Comparison of ENCODE assay signal across 10 cellular contexts in genomic region chr22:27867958-27868737, GRCh38. TPM values are rescaled to one million over a fixed set of nuclear protein-coding genes. Genes with fewer than 3 reads are reported as not detected.
DNase-seq lines count a peak whose midpoint lies in the region; ATAC-seq and TF ChIP-seq lines count a peak whose summit lies in the region.
"Had no signal": no experiment of that assay in that cellular context is flagged by ENCODE, and none has a peak within 500 bp of the region (broad histone marks: within the 10 kb centered on the region; RNA-seq: fewer than 3 reads in every experiment).

No MANE protein-coding gene starts in this region.

- no peaks in the 10 kb centered on the region for H3K27me3 Mint-ChIP-seq in activated T-cell treated with anti-CD3 and anti-CD28 coated beads, Interleukin-2, amount 50 U/mL, for 4 hours (ENCODE audit: low read depth)
- no peaks in the 10 kb centered on the region for H3K27me3 Mint-ChIP-seq in memory B cell
- no peaks in the 10 kb centered on the region for H3K27me3 Mint-ChIP-seq in T-cell
- H3K27me3 Mint-ChIP-seq: B cell had no signal

- no peak for TF ChIP-seq POLR2A in breast epithelium (IDR thresholded peaks at IDR 0.05)
- no peak for TF ChIP-seq POLR2A in thyroid gland (IDR thresholded peaks at IDR 0.05)
- TF ChIP-seq POLR2A in erythroblast (IDR thresholded peaks at IDR 0.05; ENCODE audit: low read length): no peak

- H3K4me3 ChIP-seq in breast epithelium: no peak overlapping the region
- no peak overlapping the region for H3K4me3 ChIP-seq in thyroid gland (replicated peaks in 1 of 3)

- H3K4me3 Mint-ChIP-seq in activated T-cell treated with anti-CD3 and anti-CD28 coated beads, Interleukin-2, amount 50 U/mL, for 4 hours: no peak overlapping the region
- H3K4me3 Mint-ChIP-seq in memory B cell: no peak overlapping the region
- no peak overlapping the region for H3K4me3 Mint-ChIP-seq in T-cell
- H3K4me3 Mint-ChIP-seq: B cell had no signal

- no peaks in the 10 kb centered on the region for H3K27me3 ChIP-seq in breast epithelium
- no peaks in the 10 kb centered on the region for H3K27me3 ChIP-seq in thyroid gland

- H3K9me3 ChIP-seq in breast epithelium (no peaks in the 10 kb centered on the region), thyroid gland (no peaks in the 10 kb centered on the region)

- H3K36me3 Mint-ChIP-seq in activated T-cell treated with anti-CD3 and anti-CD28 coated beads, Interleukin-2, amount 50 U/mL, for 4 hours (ENCODE audit: insufficient read depth): peaks cover 41% of the 10 kb centered on the region
- peaks cover 18% of the 10 kb centered on the region for H3K36me3 Mint-ChIP-seq in memory B cell
- peaks cover 53% of the 10 kb centered on the region for H3K36me3 Mint-ChIP-seq in T-cell

- CTCF ChIA-PET in T-cell (lab: Charles Lee): no interaction called here

- WGBS in thyroid gland, 2 donors: 70% methylated on average over 5 of the region's 5 CpGs

- intact Hi-C loops in breast epithelium (cut with DNase I; ENCODE audit: low total_unique reads): loop anchor here (5.0 kb wide), 1 partner anchor 1379 kb away; no protein-coding TSS in a partner anchor
- intact Hi-C loops in thyroid gland (cut with DNase I): no loop called here

- H3K9me3 Mint-ChIP-seq in activated T-cell treated with anti-CD3 and anti-CD28 coated beads, Interleukin-2, amount 50 U/mL, for 4 hours: no peaks in the 10 kb centered on the region
- H3K9me3 Mint-ChIP-seq in memory B cell (no peaks in the 10 kb centered on the region), T-cell (no peaks in the 10 kb centered on the region)

- peaks cover 0 to 11% of the 10 kb centered on the region in 2 donors for H3K4me1 ChIP-seq in breast epithelium
- peaks cover 24 to 44% of the 10 kb centered on the region in 2 donors for H3K4me1 ChIP-seq in thyroid gland

- no peaks in the 10 kb centered on the region for H3K36me3 ChIP-seq in breast epithelium
- peaks cover 0 to 2% of the 10 kb centered on the region in 2 donors for H3K36me3 ChIP-seq in thyroid gland

- TF ChIP-seq CTCF in breast epithelium (IDR thresholded peaks at IDR 0.05) (no peak), thyroid gland (IDR thresholded peaks at IDR 0.05) (no peak), GM10266 (IDR thresholded peaks at IDR 0.05; ENCODE audit: control insufficient read depth, insufficient read depth, low read depth, missing control alignments) (no peak)

- H3K27ac ChIP-seq in breast epithelium (peak overlapping the region; percentile 59 to 60), thyroid gland (peak overlapping the region; percentile 16 to 85 (median 79))

- peak overlapping the region; percentile 31 for H3K27ac Mint-ChIP-seq in memory B cell
- peak overlapping the region in 1 of 2 donors; percentile 43 for H3K27ac Mint-ChIP-seq in T-cell

- DNase-seq in activated T-cell treated with anti-CD3 and anti-CD28 coated beads, Interleukin-2, amount 50 U/mL, for 4 hours: no peak
- DNase-seq in activated T-cell treated with anti-CD3 and anti-CD28 coated beads, Interleukin-2, amount 50 U/mL, for 48 hours: no peak
- DNase-seq in breast epithelium (ENCODE audit: low spot score in 2 of 2) (no peak), memory B cell (ENCODE audit: low spot score in 2 of 2) (no peak), thyroid gland (no peak), erythroblast (lab: John Stamatoyannopoulos, UW) (no peak), T-cell (no peak), GM10266 (ENCODE audit: extremely low spot score) (no peak)
- DNase-seq: NCI-H510A treated with DMSO at 0.1 percent for 48 hours had no signal

- H3K4me1 Mint-ChIP-seq in activated T-cell treated with anti-CD3 and anti-CD28 coated beads, Interleukin-2, amount 50 U/mL, for 4 hours (ENCODE audit: low read depth): peaks cover 40% of the 10 kb centered on the region
- H3K4me1 Mint-ChIP-seq in memory B cell (peaks cover 16% of the 10 kb centered on the region), T-cell (peaks cover 39 to 43% (median 42%) of the 10 kb centered on the region in 3 donors)

- peak; percentile 43 to 61 for ATAC-seq in activated T-cell treated with anti-CD3 and anti-CD28 coated beads, Interleukin-2, amount 50 U/mL, for 4 hours
- ATAC-seq in memory B cell (ENCODE audit: low read depth) (no peak), T-cell (replicated peaks in 1 of 4) (no peak)

- POLR2A ChIA-PET in T-cell (lab: Charles Lee): interaction anchor here in 1 of 2 donors (0.6 kb wide), 1 partner anchor 715 kb away, joined by 5 read pairs; no protein-coding TSS in a partner anchor

RNA-seq across cellular contexts. Expression of gene PITPNB, which starts 50.9 kb away (rescaled TPM):
- 100 to 1,000 TPM; 134 to 151 (median 149) TPM for total RNA-seq in activated T-cell treated with anti-CD3 and anti-CD28 coated beads, Interleukin-2, amount 50 U/mL, for 4 hours
- total RNA-seq in breast epithelium (10 to 100 TPM; 41.1 to 49.2 (median 47.5) TPM), thyroid gland (10 to 100 TPM; 30.7 to 54.4 (median 42.6) TPM), T-cell (10 to 100 TPM; 58.3 to 67.2 (median 65.9) TPM)

Comparison
In these comparisons a context has a peak if more than half of its experiments do, and no peak if none do; other contexts are left out.
1. ATAC-seq: peak in activated T-cell treated with anti-CD3 and anti-CD28 coated beads, Interleukin-2, amount 50 U/mL, for 4 hours (2 of 2); none in memory B cell (single experiment) and T-cell (0 of 4).